In genomic region chr10:19811517-19811916, GRCh38 we compare ENCODE assay signal across 1 cellular context.
TF ChIP-seq lines count a peak whose summit lies in the region.

No MANE protein-coding gene starts in this region.

TF ChIP-seq in H1, 55 proteins besides CTCF, POLR2A, EP300 and RAD21 (continued from another document):
- TF ChIP-seq GABPA (IDR thresholded peaks at IDR 0.05; ENCODE audit: borderline replicate concordance, insufficient read depth, low read length) = no peak
- TF ChIP-seq SIX5 (IDR thresholded peaks at IDR 0.05; ENCODE audit: low read depth, low read length) = no peak
